ENCODE assay signal across 21 cellular contexts in the genomic region with DNA sequence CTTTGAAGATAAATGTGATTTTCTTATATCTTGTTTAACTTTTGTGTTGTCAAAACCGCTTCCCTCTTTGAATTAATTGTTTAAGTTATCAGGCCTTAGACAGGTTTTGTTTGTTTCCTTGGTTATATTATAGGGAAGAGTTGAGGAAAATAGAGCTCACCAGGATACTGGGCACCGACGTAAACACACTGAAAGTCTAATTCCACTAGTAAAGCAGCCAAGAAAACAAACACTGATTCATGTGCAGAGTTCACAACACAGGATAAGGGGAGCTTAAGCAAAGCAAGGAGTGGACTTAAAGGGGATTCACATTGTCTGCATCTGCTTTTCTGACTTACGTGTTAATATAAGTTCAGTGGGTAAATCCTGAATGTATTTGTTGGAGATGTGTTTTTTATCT.
A peak's percentile ranks its signal among the peaks of the same experiment; 100 is the strongest.
DNase-seq lines count a peak whose midpoint lies in the region; ATAC-seq and TF ChIP-seq lines count a peak whose summit lies in the region.
"Had no signal": no experiment of that assay in that cellular context is flagged by ENCODE, and none has a peak within 500 bp of the region (broad histone marks: within the 10 kb centered on the region; RNA-seq: fewer than 3 reads in every experiment).

No MANE protein-coding gene starts in this region.

- no peaks in the 10 kb centered on the region for H3K27me3 Mint-ChIP-seq in Caco-2 (ENCODE audit: insufficient read depth, unreplicated experiment)
- H3K27me3 Mint-ChIP-seq: CD4-positive, CD25-positive, alpha-beta regulatory T cell; CD8-positive, alpha-beta memory T cell had no signal

- no peak overlapping the region for H2AFZ ChIP-seq in smooth muscle cell (ENCODE audit: low read depth)

- peak overlapping the region; percentile 52 for H3K4me2 ChIP-seq in smooth muscle cell

- H3K4me3 Mint-ChIP-seq in Caco-2 (ENCODE audit: unreplicated experiment), result no peak overlapping the region
- H3K4me3 Mint-ChIP-seq: CD4-positive, CD25-positive, alpha-beta regulatory T cell; CD8-positive, alpha-beta memory T cell had no signal

- no peaks in the 10 kb centered on the region for H3F3A ChIP-seq in smooth muscle cell (ENCODE audit: low read depth)

- H3K4me3 ChIP-seq in HUES48 (ENCODE audit: low read depth, low read length) (no peak overlapping the region), smooth muscle cell (no peak overlapping the region), Caco-2 (ENCODE audit: low read depth, low read length) (no peak overlapping the region)

- no peaks in the 10 kb centered on the region for H3K36me3 Mint-ChIP-seq in Caco-2 (ENCODE audit: insufficient read depth, unreplicated experiment)
- H3K36me3 Mint-ChIP-seq: CD4-positive, CD25-positive, alpha-beta regulatory T cell; CD8-positive, alpha-beta memory T cell had no signal

- no peaks in the 10 kb centered on the region for H3K9me3 ChIP-seq in HUES48 (ENCODE audit: control insufficient read depth, insufficient read depth, low read length)
- H3K9me3 ChIP-seq in smooth muscle cell (replicated peaks; ENCODE audit: low read depth), result no peaks in the 10 kb centered on the region
- H3K9me3 ChIP-seq in Caco-2, result no peaks in the 10 kb centered on the region
- H3K9me3 ChIP-seq: BE2C had no signal

- no TSS peak for BruUV-seq in Caco-2 (replicated peaks; lab: Mats Ljungman, UMichigan)

- TF ChIP-seq CTCF in smooth muscle cell (IDR thresholded peaks at IDR 0.05; ENCODE audit: borderline replicate concordance, insufficient read depth, poor library complexity, severe bottlenecking) (no peak), Caco-2 (IDR thresholded peaks at IDR 0.05; ENCODE audit: insufficient read depth in 1 of 2, low read depth in 1 of 2, low read length in 1 of 2, severe bottlenecking in 1 of 2, unreplicated experiment in 1 of 2) (no peak)

- H3K9me3 Mint-ChIP-seq in Caco-2 (ENCODE audit: unreplicated experiment), result no peaks in the 10 kb centered on the region

- CTCF ChIA-PET in Caco-2 (lab: Charles Lee), result no interaction called here

- ATAC-seq in HG02798 (IDR thresholded peaks at IDR 0.05; ENCODE audit: poor library complexity, unreplicated experiment) (no peak), HG02938 (IDR thresholded peaks at IDR 0.05; ENCODE audit: unreplicated experiment) (no peak)
- ATAC-seq: HepG2 had no signal

- DNase-seq in NCI-H82 treated with DMSO at 0.1 percent for 48 hours (lab: John Stamatoyannopoulos, UW; ENCODE audit: unreplicated experiment) (peak; percentile 60), iris pigment epithelial cell (ENCODE audit: low read depth) (peak; percentile 39), smooth muscle cell (lab: John Stamatoyannopoulos, UW; ENCODE audit: unreplicated experiment) (no peak), UCSD-AML1 (lab: John Stamatoyannopoulos, UW; ENCODE audit: unreplicated experiment) (no peak), Caco-2 (no peak)
- DNase-seq: ACHN; BE2C; C1 segment of cervical spinal cord; CD4-positive, CD25-positive, alpha-beta regulatory T cell; CD8-positive, alpha-beta memory T cell; COR-L47; DMS153; DMS79; GDM1; GOT3; H7; KG1 had no signal

- H3K36me3 ChIP-seq in HUES48 (ENCODE audit: control insufficient read depth, insufficient read depth, low read length), result no peaks in the 10 kb centered on the region
- no peaks in the 10 kb centered on the region for H3K36me3 ChIP-seq in smooth muscle cell (ENCODE audit: low read depth)
- no peaks in the 10 kb centered on the region for H3K36me3 ChIP-seq in Caco-2 (ENCODE audit: control insufficient read depth, insufficient read depth, low read length)
- H3K36me3 ChIP-seq: BE2C had no signal

- H3K9ac ChIP-seq in HUES48 (ENCODE audit: low read depth, low read length), result no peak overlapping the region
- H3K9ac ChIP-seq in smooth muscle cell (ENCODE audit: low read depth), result no peak overlapping the region

- H3K4me1 Mint-ChIP-seq in Caco-2 (ENCODE audit: low read depth, unreplicated experiment), result peaks cover 15% of the 10 kb centered on the region
- H3K4me1 Mint-ChIP-seq: CD4-positive, CD25-positive, alpha-beta regulatory T cell; CD8-positive, alpha-beta memory T cell had no signal

- no peak overlapping the region for H3K27ac Mint-ChIP-seq in Caco-2 (ENCODE audit: unreplicated experiment)
- H3K27ac Mint-ChIP-seq: CD4-positive, CD25-positive, alpha-beta regulatory T cell; CD8-positive, alpha-beta memory T cell had no signal

- H3K27ac ChIP-seq in HUES48 (ENCODE audit: low read depth, low read length) (peak overlapping the region; percentile 16), smooth muscle cell (ENCODE audit: low read depth) (no peak overlapping the region)

- WGBS in smooth muscle cell (ENCODE audit: low lambda C conversion rate), result 26% methylated on average over 4 of the region's 4 CpGs

- peaks cover 16% of the 10 kb centered on the region for H3K4me1 ChIP-seq in HUES48 (ENCODE audit: control insufficient read depth, insufficient read depth, low read length)
- peaks cover 19% of the 10 kb centered on the region for H3K4me1 ChIP-seq in smooth muscle cell (ENCODE audit: low read depth)
- H3K4me1 ChIP-seq in Caco-2, result no peaks in the 10 kb centered on the region

- H4K20me1 ChIP-seq in smooth muscle cell (ENCODE audit: low read depth), result no peaks in the 10 kb centered on the region

- H3K79me2 ChIP-seq in smooth muscle cell (ENCODE audit: low read depth), result no peaks in the 10 kb centered on the region

- intact Hi-C loops in Caco-2 (cut with micrococcal nuclease; ENCODE audit: unreplicated experiment), result no loop called here

- POLR2A ChIA-PET in Caco-2 (lab: Charles Lee), result no interaction called here

- no peaks in the 10 kb centered on the region for H3K27me3 ChIP-seq in HUES48 (ENCODE audit: control insufficient read depth, insufficient read depth, low read length)
- H3K27me3 ChIP-seq in smooth muscle cell (ENCODE audit: low read depth), result no peaks in the 10 kb centered on the region
- H3K27me3 ChIP-seq in Caco-2 (replicated peaks; ENCODE audit: control insufficient read depth, insufficient read depth, low read length), result no peaks in the 10 kb centered on the region
- H3K27me3 ChIP-seq: BE2C had no signal

Comparison
In these comparisons a context has a peak if more than half of its experiments do, and no peak if none do; other contexts are left out.
1. DNase-seq: peak in NCI-H82 treated with DMSO at 0.1 percent for 48 hours (single experiment) and iris pigment epithelial cell (single experiment); none in smooth muscle cell (single experiment), UCSD-AML1 (single experiment) and Caco-2 (0 of 2).